In genomic region chr12:39380090-39380489, GRCh38 we compare ENCODE assay signal across 29 cellular contexts.
"Had no signal": no experiment of that assay in that cellular context is flagged by ENCODE, and none has a peak within 500 bp of the region (broad histone marks: within the 10 kb centered on the region; RNA-seq: fewer than 3 reads in every experiment).

No MANE protein-coding gene starts in this region.

- H3K4me3 ChIP-seq: coronary artery, esophagus squamous epithelium, heart right ventricle, pancreas, smooth muscle cell, thoracic aorta, tibial nerve, upper lobe of left lung had no signal

- H3K9me3 Mint-ChIP-seq: mesothelial cell of epicardium; naive thymus-derived CD4-positive, alpha-beta T cell; stimulated activated memory B cell treated with anti-CD40 and anti-IgM and Interleukin-4, amounts not matched to agents 10 μg/mL and 1 μg/mL and 100 μg/mL, for 72 hours; stimulated activated naive CD8-positive, alpha-beta T cell treated with anti-CD3 and anti-CD28 coated beads, Interleukin-15, Interleukin-2, amounts not matched to agents 100 ng/mL and 50 ng/mL, for 24 hours had no signal

- H3K4me1 ChIP-seq: esophagus squamous epithelium, pancreas, upper lobe of left lung had no signal

- ATAC-seq: heart right ventricle; left lobe of liver; naive thymus-derived CD4-positive, alpha-beta T cell; pancreas; sciatic nerve had no signal

- H3K36me3 ChIP-seq: esophagus squamous epithelium, heart right ventricle, neutrophil, pancreas, thoracic aorta, tibial nerve, upper lobe of left lung had no signal

- FAIRE-seq: endometrium, pancreas, urothelium cell line had no signal

- H3K27ac Mint-ChIP-seq: mesothelial cell of epicardium; stimulated activated memory B cell treated with anti-CD40 and anti-IgM and Interleukin-4, amounts not matched to agents 10 μg/mL and 1 μg/mL and 100 μg/mL, for 72 hours; stimulated activated naive CD8-positive, alpha-beta T cell treated with anti-CD3 and anti-CD28 coated beads, Interleukin-15, Interleukin-2, amounts not matched to agents 100 ng/mL and 50 ng/mL, for 24 hours had no signal

- H3K4me1 Mint-ChIP-seq: naive thymus-derived CD4-positive, alpha-beta T cell; stimulated activated memory B cell treated with anti-CD40 and anti-IgM and Interleukin-4, amounts not matched to agents 10 μg/mL and 1 μg/mL and 100 μg/mL, for 72 hours had no signal

- H3K4me3 Mint-ChIP-seq: mesothelial cell of epicardium; naive thymus-derived CD4-positive, alpha-beta T cell; stimulated activated memory B cell treated with anti-CD40 and anti-IgM and Interleukin-4, amounts not matched to agents 10 μg/mL and 1 μg/mL and 100 μg/mL, for 72 hours; stimulated activated naive CD8-positive, alpha-beta T cell treated with anti-CD3 and anti-CD28 coated beads, Interleukin-15, Interleukin-2, amounts not matched to agents 100 ng/mL and 50 ng/mL, for 24 hours had no signal

- H3K36me3 Mint-ChIP-seq: mesothelial cell of epicardium; stimulated activated memory B cell treated with anti-CD40 and anti-IgM and Interleukin-4, amounts not matched to agents 10 μg/mL and 1 μg/mL and 100 μg/mL, for 72 hours had no signal

- H3K27me3 Mint-ChIP-seq: naive thymus-derived CD4-positive, alpha-beta T cell; progenitor cell of endocrine pancreas; stimulated activated memory B cell treated with anti-CD40 and anti-IgM and Interleukin-4, amounts not matched to agents 10 μg/mL and 1 μg/mL and 100 μg/mL, for 72 hours; stimulated activated naive CD8-positive, alpha-beta T cell treated with anti-CD3 and anti-CD28 coated beads, Interleukin-15, Interleukin-2, amounts not matched to agents 100 ng/mL and 50 ng/mL, for 24 hours had no signal

- H3K9me3 ChIP-seq: esophagus squamous epithelium, heart right ventricle, neutrophil, pancreas, thoracic aorta, tibial nerve, upper lobe of left lung had no signal

- H3K27ac ChIP-seq: coronary artery, esophagus squamous epithelium, heart right ventricle, neutrophil, pancreas, thoracic aorta, tibial nerve, upper lobe of left lung had no signal

- H3K27me3 ChIP-seq: esophagus squamous epithelium, heart right ventricle, neutrophil, pancreas, tibial nerve, upper lobe of left lung had no signal

- DNase-seq: dermis blood vessel endothelial cell; effector memory CD4-positive, alpha-beta T cell; erythroblast; esophagus squamous epithelium; foreskin melanocyte; glutamatergic neuron; heart right ventricle; hippocampal formation; islet precursor cell; mesenchymal stem cell; naive thymus-derived CD4-positive, alpha-beta T cell; pancreas; stimulated activated CD4-positive, alpha-beta T cell treated with anti-CD3 and anti-CD28 coated beads, Interleukin-12 subunit alpha, Interleukin-12 subunit beta, amount 100 ng/mL, for 4 hours; stimulated activated CD4-positive, alpha-beta T cell treated with anti-CD3 and anti-CD28 coated beads, Interleukin-2, amount 100 ng/mL, for 24 hours; stimulated activated CD4-positive, alpha-beta T cell treated with anti-CD3 and anti-CD28 coated beads, Interleukin-4, amount 100 ng/mL, for 24 hours; upper lobe of left lung had no signal
